15 cellular contexts compared by ENCODE assay signal in the genomic region with DNA sequence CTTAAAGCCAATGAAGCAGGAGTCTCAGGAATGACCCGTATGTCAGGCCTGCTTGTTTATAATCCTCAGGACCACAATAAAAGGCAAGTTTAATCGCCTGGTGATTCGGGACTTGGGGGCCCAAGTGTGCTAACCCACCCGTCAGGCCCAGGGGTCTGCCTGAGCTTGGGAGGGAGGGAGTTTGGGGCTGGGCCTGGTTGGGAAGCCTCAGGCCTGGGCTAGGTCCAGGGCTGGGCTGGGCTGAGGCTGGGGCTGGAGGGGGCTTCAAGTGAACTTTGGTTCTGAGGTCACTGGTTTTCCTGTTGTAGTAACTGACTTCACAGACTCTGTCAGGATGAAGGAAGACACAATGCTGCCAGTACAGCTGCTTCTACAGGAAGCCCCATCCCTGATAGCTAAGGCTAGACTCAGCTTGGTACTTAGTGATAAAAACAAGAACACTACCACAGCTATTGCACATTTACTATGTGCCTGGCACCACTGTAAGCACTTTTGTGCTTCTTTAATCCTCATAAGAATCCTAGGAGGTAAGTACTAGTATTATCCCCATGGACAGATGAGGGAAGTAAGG.
DNase-seq lines count a peak whose midpoint lies in the region; ATAC-seq, FAIRE-seq and TF ChIP-seq lines count a peak whose summit lies in the region.
"Had no signal": no experiment of that assay in that cellular context is flagged by ENCODE, and none has a peak within 500 bp of the region (broad histone marks: within the 10 kb centered on the region; RNA-seq: fewer than 3 reads in every experiment).

No MANE protein-coding gene starts in this region.

- no peak for FAIRE-seq in HTR-8/SVneo (lab: Jason Lieb, UNC)

- 71 to 72% methylated on average over 4 of the region's 4 CpGs for WGBS in sigmoid colon, 2 donors

- H3K27ac ChIP-seq in CD8-positive, alpha-beta T cell (ENCODE audit: low read depth, low read length), result no peak overlapping the region
- H3K27ac ChIP-seq in cingulate gyrus (ENCODE audit: low read depth, low read length) (peak overlapping the region; percentile 3), sigmoid colon (peak overlapping the region; percentile 74 to 84 (median 84))
- H3K27ac ChIP-seq: heart right ventricle, left ventricle myocardium inferior, upper lobe of left lung had no signal

- no peak overlapping the region for H3K4me3 Mint-ChIP-seq in CD8-positive, alpha-beta T cell
- H3K4me3 Mint-ChIP-seq in HFFc6, result no peak overlapping the region
- H3K4me3 Mint-ChIP-seq: IgD-negative memory B cell had no signal

- TF ChIP-seq POLR2A in sigmoid colon (IDR thresholded peaks at IDR 0.05), result no peak

- H3K36me3 Mint-ChIP-seq in CD8-positive, alpha-beta T cell, result no peaks in the 10 kb centered on the region
- H3K36me3 Mint-ChIP-seq in HFFc6 (ENCODE audit: low read depth), result 0 out of 2 replicates have a peak, but pooled peaks cover 4% of the 10 kb centered on the region
- H3K36me3 Mint-ChIP-seq: activated naive CD4-positive, alpha-beta T cell treated with anti-CD3 and anti-CD28 coated beads, Interleukin-2, amount 50 U/mL, for 72 hours; IgD-negative memory B cell had no signal

- CTCF ChIA-PET in CD8-positive, alpha-beta T cell (lab: Charles Lee), result interaction anchor here (0.6 to 11.2 kb wide), 26 partner anchors 8 to 824 kb away, joined by 3 to 236 read pairs (median 5); no protein-coding TSS in a partner anchor
- CTCF ChIA-PET in GM10248 (lab: Yijun Ruan, JAX), result interaction anchor here (0.7 to 4.8 kb wide), 27 partner anchors 8 to 1009 kb away, joined by 3 to 61 read pairs (median 4); a partner anchor contains a TSS

- H3K9me3 Mint-ChIP-seq in CD8-positive, alpha-beta T cell, result no peaks in the 10 kb centered on the region
- no peaks in the 10 kb centered on the region for H3K9me3 Mint-ChIP-seq in HFFc6
- H3K9me3 Mint-ChIP-seq: activated naive CD4-positive, alpha-beta T cell treated with anti-CD3 and anti-CD28 coated beads, Interleukin-2, amount 50 U/mL, for 72 hours; IgD-negative memory B cell had no signal

- TF ChIP-seq EP300 in sigmoid colon (IDR thresholded peaks at IDR 0.05), result no peak

- no peak overlapping the region for H3K4me3 ChIP-seq in CD8-positive, alpha-beta T cell (ENCODE audit: low read depth, low read length)
- no peak overlapping the region for H3K4me3 ChIP-seq in sigmoid colon
- H3K4me3 ChIP-seq: HAP-1, heart right ventricle, left ventricle myocardium inferior, upper lobe of left lung had no signal

- no peaks in the 10 kb centered on the region for H3K36me3 ChIP-seq in CD8-positive, alpha-beta T cell (ENCODE audit: insufficient read depth, low read length)
- H3K36me3 ChIP-seq in sigmoid colon, result no peaks in the 10 kb centered on the region
- H3K36me3 ChIP-seq: HAP-1, heart right ventricle, left ventricle myocardium inferior, upper lobe of left lung had no signal

- no peak for DNase-seq in CD8-positive, alpha-beta T cell
- DNase-seq in HFFc6 (no peak), sigmoid colon (no peak), A172 (ENCODE audit: low spot score) (no peak), HTR-8/SVneo (ENCODE audit: insufficient read length, low spot score) (no peak), GM10248 (ENCODE audit: extremely low spot score) (no peak)
- DNase-seq in activated naive CD4-positive, alpha-beta T cell (lab: John Stamatoyannopoulos, UW), result no peak
- DNase-seq: left ventricle myocardium inferior; stimulated activated CD4-positive, alpha-beta T cell treated with anti-CD3 and anti-CD28 coated beads, Interleukin-1b, Interleukin-23, amount 100 ng/mL, for 48 hours had no signal

- POLR2A ChIA-PET in CD8-positive, alpha-beta T cell (lab: Charles Lee), result interaction anchor here (2.0 to 2.8 kb wide), 2 partner anchors 112 to 121 kb away, joined by 8 to 12 read pairs; no protein-coding TSS in a partner anchor
- POLR2A ChIA-PET in GM10248 (lab: Yijun Ruan, JAX), result no interaction called here

- H3K27me3 Mint-ChIP-seq in CD8-positive, alpha-beta T cell (ENCODE audit: low read depth), result peaks cover 3% of the 10 kb centered on the region
- peaks cover 31% of the 10 kb centered on the region for H3K27me3 Mint-ChIP-seq in HFFc6 (ENCODE audit: insufficient read depth)

- ATAC-seq in CD8-positive, alpha-beta T cell, result peak; percentile 28

- H3K27me3 ChIP-seq in CD8-positive, alpha-beta T cell (ENCODE audit: insufficient read depth, low read length), result no peaks in the 10 kb centered on the region
- no peaks in the 10 kb centered on the region for H3K27me3 ChIP-seq in sigmoid colon
- H3K27me3 ChIP-seq: heart right ventricle, upper lobe of left lung had no signal

- H3K4me1 Mint-ChIP-seq in CD8-positive, alpha-beta T cell (ENCODE audit: low read depth), result peaks cover 16% of the 10 kb centered on the region
- peaks cover 22% of the 10 kb centered on the region for H3K4me1 Mint-ChIP-seq in HFFc6 (ENCODE audit: low read depth)
- H3K4me1 Mint-ChIP-seq: IgD-negative memory B cell had no signal

- intact Hi-C loops in CD8-positive, alpha-beta T cell (cut with DNase I, micrococcal nuclease), result loop anchor here (1.0 to 10.0 kb wide), 5 partner anchors 120 to 1008 kb away; no protein-coding TSS in a partner anchor
- intact Hi-C loops in sigmoid colon (cut with DNase I), result loop anchor here (2.0 to 5.0 kb wide), 5 partner anchors 42 to 585 kb away; a partner anchor contains a TSS

- H3K27ac Mint-ChIP-seq in CD8-positive, alpha-beta T cell, result peak overlapping the region; percentile 74
- H3K27ac Mint-ChIP-seq in HFFc6, result no peak overlapping the region
- H3K27ac Mint-ChIP-seq: IgD-negative memory B cell had no signal

- no peaks in the 10 kb centered on the region for H3K9me3 ChIP-seq in CD8-positive, alpha-beta T cell (ENCODE audit: low read length)
- H3K9me3 ChIP-seq in sigmoid colon, result no peaks in the 10 kb centered on the region
- H3K9me3 ChIP-seq: HAP-1, heart right ventricle, left ventricle myocardium inferior, upper lobe of left lung had no signal

- no peak for TF ChIP-seq CTCF in CD8-positive, alpha-beta T cell (IDR thresholded peaks at IDR 0.05)
- TF ChIP-seq CTCF in HFFc6 (IDR thresholded peaks at IDR 0.05) (peak; percentile 28; the same call in 1 of the 2 replicates), sigmoid colon (IDR thresholded peaks at IDR 0.05) (peak in 1 of 4 experiments; percentile 22), GM10248 (IDR thresholded peaks at IDR 0.05; ENCODE audit: control extremely low read depth, extremely low read depth, low read depth, missing control alignments) (no peak)

- H3K4me1 ChIP-seq in CD8-positive, alpha-beta T cell (ENCODE audit: insufficient read depth, low read length), result peaks cover 16% of the 10 kb centered on the region
- peaks cover 0 to 59% (median 51%) of the 10 kb centered on the region in 4 donors for H3K4me1 ChIP-seq in sigmoid colon
- H3K4me1 ChIP-seq: HAP-1, left ventricle myocardium inferior had no signal
